In genomic region chr12:109927622-109928021, GRCh38 we compare ENCODE assay signal across 8 cellular contexts. TPM values are rescaled to one million over a fixed set of nuclear protein-coding genes. Genes with fewer than 3 reads are reported as not detected.
DNase-seq lines count a peak whose midpoint lies in the region; TF ChIP-seq lines count a peak whose summit lies in the region.

No MANE protein-coding gene starts in this region.

- intact Hi-C loops in posterior vena cava (cut with DNase I), result no loop called here

- peak; percentile 47 for DNase-seq in GM10266 (ENCODE audit: extremely low spot score)
- DNase-seq in M059J (ENCODE audit: low read depth), result peak; percentile 25
- peak; percentile 25 to 28 for DNase-seq in activated CD4-positive, alpha-beta T cell treated with anti-CD3 and anti-CD28 coated beads, Interleukin-2, amount 50 U/mL, for 4 hours
- DNase-seq in epidermal melanocyte (ENCODE audit: insufficient read length, low spot score), result peak; percentile 44
- peak; percentile 84 for DNase-seq in posterior vena cava (ENCODE audit: low spot score)
- no peak for DNase-seq in DMS153 (lab: John Stamatoyannopoulos, UW)
- DNase-seq in NCI-H2107 treated with DMSO at 0.1 percent for 48 hours (lab: John Stamatoyannopoulos, UW; ENCODE audit: unreplicated experiment), result no peak
- no peak for DNase-seq in caudate nucleus (lab: John Stamatoyannopoulos, UW)

- no peak overlapping the region for H3K27ac ChIP-seq in caudate nucleus (ENCODE audit: low read depth, low read length)

- peak; percentile 46 for TF ChIP-seq CTCF in GM10266 (IDR thresholded peaks at IDR 0.05; ENCODE audit: control insufficient read depth, insufficient read depth, low read depth, missing control alignments)

RNA-seq across cellular contexts. Expression of gene TCHP, which starts 27.5 kb away (rescaled TPM):
- 12.7 and 13.8 TPM in 2 replicates for total RNA-seq in M059J (2014; rRNA removed; shearing (Covaris generic))
- total RNA-seq in posterior vena cava, result 10 to 100 TPM in 1 of 2 donors, 1 to 10 TPM in 1; 9.3 to 13.8 TPM

RNA-seq across cellular contexts. Expression of gene GLTP, which starts 47.3 kb away (rescaled TPM):
- total RNA-seq in M059J (2014; rRNA removed; shearing (Covaris generic)), result 44.3 and 53.9 TPM in 2 replicates
- total RNA-seq in posterior vena cava, result 10 to 100 TPM; 34.9 to 36.4 TPM

Comparison
In these comparisons a context has a peak if more than half of its experiments do, and no peak if none do; other contexts are left out.
1. DNase-seq: peak in GM10266 (single experiment), M059J (single experiment), activated CD4-positive, alpha-beta T cell treated with anti-CD3 and anti-CD28 coated beads, Interleukin-2, amount 50 U/mL, for 4 hours (2 of 2), epidermal melanocyte (single experiment) and posterior vena cava (single experiment); none in DMS153 (single experiment), NCI-H2107 treated with DMSO at 0.1 percent for 48 hours (single experiment) and caudate nucleus (0 of 61).